Comparison of ENCODE assay signal across 18 cellular contexts in the genomic region with DNA sequence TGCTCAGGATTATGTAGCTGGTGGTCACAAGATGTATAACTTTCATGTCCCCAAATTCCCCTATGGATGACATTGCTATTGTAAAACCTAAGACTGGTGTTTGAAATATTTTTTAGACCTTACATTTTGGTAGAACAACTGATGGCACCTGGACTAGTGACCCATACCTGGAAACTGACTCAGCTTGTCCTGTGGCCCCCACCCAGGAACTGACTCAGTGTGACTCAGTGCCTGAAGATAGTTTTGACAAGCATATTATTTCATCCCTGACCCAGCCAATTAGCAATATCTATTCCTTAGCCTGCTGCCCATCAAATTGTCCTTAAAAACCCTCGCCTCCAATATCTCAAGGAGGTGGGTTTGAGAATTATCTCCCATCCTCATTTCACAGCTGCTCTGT.
DNase-seq lines count a peak whose midpoint lies in the region; ATAC-seq, FAIRE-seq and TF ChIP-seq lines count a peak whose summit lies in the region.
"Had no signal": no experiment of that assay in that cellular context is flagged by ENCODE, and none has a peak within 500 bp of the region (broad histone marks: within the 10 kb centered on the region; RNA-seq: fewer than 3 reads in every experiment).

No MANE protein-coding gene starts in this region.

- no peaks in the 10 kb centered on the region for H3K27me3 ChIP-seq in bronchial epithelial cell (ENCODE audit: control insufficient read depth, insufficient read depth, low read length)
- no peaks in the 10 kb centered on the region for H3K27me3 ChIP-seq in foreskin keratinocyte
- H3K27me3 ChIP-seq: BLaER1 had no signal

- no peak overlapping the region for H3K27ac Mint-ChIP-seq in activated naive CD4-positive, alpha-beta T cell treated with anti-CD3 and anti-CD28 coated beads, Interleukin-2, amount 50 U/mL, for 72 hours
- no peak overlapping the region for H3K27ac Mint-ChIP-seq in activated naive CD4-positive, alpha-beta T cell treated with anti-CD3 and anti-CD28 coated beads, Interleukin-2, amount 10 ng/mL, durations not matched to agents 7 days and 5 days
- H3K27ac Mint-ChIP-seq: CD4-positive, CD25-positive, alpha-beta regulatory T cell; HFFc6; IgD-negative memory B cell had no signal

- TF ChIP-seq CTCF in bronchial epithelial cell (IDR thresholded peaks at IDR 0.05; ENCODE audit: insufficient read depth, low read length, severe bottlenecking): no peak
- no peak for TF ChIP-seq CTCF in foreskin keratinocyte (conservative IDR thresholded peaks at IDR 0.05)

- H3K27me3 Mint-ChIP-seq in activated naive CD4-positive, alpha-beta T cell treated with anti-CD3 and anti-CD28 coated beads, Interleukin-2, amount 10 ng/mL, durations not matched to agents 7 days and 5 days: no peaks in the 10 kb centered on the region
- H3K27me3 Mint-ChIP-seq: CD4-positive, CD25-positive, alpha-beta regulatory T cell; IgD-negative memory B cell had no signal

- no peak overlapping the region for H3K4me3 Mint-ChIP-seq in activated naive CD4-positive, alpha-beta T cell treated with anti-CD3 and anti-CD28 coated beads, Interleukin-2, amount 10 ng/mL, durations not matched to agents 7 days and 5 days
- H3K4me3 Mint-ChIP-seq: CD4-positive, CD25-positive, alpha-beta regulatory T cell; HFFc6 had no signal

- no peak overlapping the region for H3K4me3 ChIP-seq in bronchial epithelial cell (ENCODE audit: low read depth, low read length)
- H3K4me3 ChIP-seq: BLaER1, HAP-1 had no signal

- no peaks in the 10 kb centered on the region for H3K4me1 Mint-ChIP-seq in activated naive CD4-positive, alpha-beta T cell treated with anti-CD3 and anti-CD28 coated beads, Interleukin-2, amount 10 ng/mL, durations not matched to agents 7 days and 5 days
- H3K4me1 Mint-ChIP-seq: IgD-negative memory B cell had no signal

- H3K4me1 ChIP-seq in foreskin keratinocyte: no peaks in the 10 kb centered on the region

- peaks cover 0 to 15% of the 10 kb centered on the region in 2 donors for H3K36me3 Mint-ChIP-seq in activated naive CD4-positive, alpha-beta T cell treated with anti-CD3 and anti-CD28 coated beads, Interleukin-2, amount 50 U/mL, for 72 hours
- no peaks in the 10 kb centered on the region for H3K36me3 Mint-ChIP-seq in activated naive CD4-positive, alpha-beta T cell treated with anti-CD3 and anti-CD28 coated beads, Interleukin-2, amount 10 ng/mL, durations not matched to agents 7 days and 5 days
- H3K36me3 Mint-ChIP-seq: CD4-positive, CD25-positive, alpha-beta regulatory T cell had no signal

- no peak overlapping the region for H3K27ac ChIP-seq in foreskin keratinocyte
- H3K27ac ChIP-seq: 22Rv1, BLaER1 had no signal

- DNase-seq in activated naive CD4-positive, alpha-beta T cell treated with anti-CD3 and anti-CD28 coated beads, Interleukin-2, amount 50 U/mL, for 72 hours (ENCODE audit: low spot score in 2 of 2): no peak
- no peak for DNase-seq in activated naive CD4-positive, alpha-beta T cell treated with anti-CD3 and anti-CD28 coated beads, Interleukin-2, amount 10 ng/mL, durations not matched to agents 7 days and 5 days
- DNase-seq in RKO (ENCODE audit: low spot score): peak; percentile 35
- DNase-seq in bronchial epithelial cell (ENCODE audit: low read depth): peak; percentile 82
- DNase-seq in foreskin keratinocyte: peak; percentile 34 to 62
- no peak for DNase-seq in effector CD4-positive, alpha-beta T cell
- DNase-seq: AML-193; CD4-positive, CD25-positive, alpha-beta regulatory T cell; DMS53; HFFc6 had no signal

- CTCF ChIA-PET in activated naive CD4-positive, alpha-beta T cell treated with anti-CD3 and anti-CD28 coated beads, Interleukin-2, amount 10 ng/mL, durations not matched to agents 7 days and 5 days (lab: Charles Lee): no interaction called here

- no peak for FAIRE-seq in bronchial epithelial cell (lab: Jason Lieb, UNC)
- FAIRE-seq: GM18507, H1 had no signal

- H3K36me3 ChIP-seq in bronchial epithelial cell (ENCODE audit: control insufficient read depth, insufficient read depth, low read length): no peaks in the 10 kb centered on the region
- H3K36me3 ChIP-seq: BLaER1, HAP-1 had no signal

- peak; percentile 40 to 73 for ATAC-seq in activated naive CD4-positive, alpha-beta T cell treated with anti-CD3 and anti-CD28 coated beads, Interleukin-2, amount 50 U/mL, for 72 hours
- ATAC-seq in foreskin keratinocyte (peak; percentile 91), GM21528 (IDR thresholded peaks at IDR 0.05; ENCODE audit: low FRiP score, unreplicated experiment) (no peak), HG02973 (IDR thresholded peaks at IDR 0.05; ENCODE audit: unreplicated experiment) (no peak)

- H3K9me3 Mint-ChIP-seq in activated naive CD4-positive, alpha-beta T cell treated with anti-CD3 and anti-CD28 coated beads, Interleukin-2, amount 50 U/mL, for 72 hours: peaks cover 21 to 26% of the 10 kb centered on the region in 2 donors
- peaks cover 12% of the 10 kb centered on the region for H3K9me3 Mint-ChIP-seq in activated naive CD4-positive, alpha-beta T cell treated with anti-CD3 and anti-CD28 coated beads, Interleukin-2, amount 10 ng/mL, durations not matched to agents 7 days and 5 days

Comparison
In these comparisons a context has a peak if more than half of its experiments do, and no peak if none do; other contexts are left out.
1. ATAC-seq: peak in activated naive CD4-positive, alpha-beta T cell treated with anti-CD3 and anti-CD28 coated beads, Interleukin-2, amount 50 U/mL, for 72 hours (2 of 2) and foreskin keratinocyte (single experiment); none in GM21528 (single experiment) and HG02973 (single experiment).
2. DNase-seq: peak in RKO (single experiment), bronchial epithelial cell (single experiment) and foreskin keratinocyte (2 of 2); none in activated naive CD4-positive, alpha-beta T cell treated with anti-CD3 and anti-CD28 coated beads, Interleukin-2, amount 50 U/mL, for 72 hours (0 of 2), activated naive CD4-positive, alpha-beta T cell treated with anti-CD3 and anti-CD28 coated beads, Interleukin-2, amount 10 ng/mL, durations not matched to agents 7 days and 5 days (single experiment) and effector CD4-positive, alpha-beta T cell (single experiment).